Comparison of ENCODE assay signal across 15 cellular contexts in the genomic region with DNA sequence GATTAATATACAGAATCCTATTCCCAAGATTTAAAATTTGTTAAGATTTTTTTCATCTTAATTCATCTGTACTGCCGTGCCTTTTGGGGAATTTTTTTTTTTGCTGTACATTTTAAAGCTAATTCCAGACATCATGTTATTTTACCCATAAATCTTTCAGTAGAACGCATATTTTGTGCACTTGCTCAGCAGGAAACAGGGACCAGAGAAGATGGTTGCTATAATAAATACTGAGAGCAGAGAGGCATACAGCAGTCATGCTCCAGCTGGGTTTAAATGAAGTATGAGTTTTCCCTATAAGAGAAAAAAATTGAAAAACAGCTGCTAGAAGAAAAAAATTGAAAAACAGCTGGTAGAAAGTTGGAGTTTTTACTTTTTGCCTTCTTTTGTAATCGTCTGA.
A peak's percentile ranks its signal among the peaks of the same experiment; 100 is the strongest.
DNase-seq lines count a peak whose midpoint lies in the region; TF ChIP-seq lines count a peak whose summit lies in the region.
"Had no signal": no experiment of that assay in that cellular context is flagged by ENCODE, and none has a peak within 500 bp of the region (broad histone marks: within the 10 kb centered on the region; RNA-seq: fewer than 3 reads in every experiment).

No MANE protein-coding gene starts in this region.

- TF ChIP-seq CTCF in AG10803 (conservative IDR thresholded peaks at IDR 0.05; ENCODE audit: low read length) (no peak), fibroblast of villous mesenchyme (IDR thresholded peaks at IDR 0.05; ENCODE audit: insufficient read depth, low read depth, low read length) (no peak), Caco-2 (IDR thresholded peaks at IDR 0.05; ENCODE audit: insufficient read depth in 1 of 2, low read depth in 1 of 2, low read length in 1 of 2, severe bottlenecking in 1 of 2, unreplicated experiment in 1 of 2) (no peak)

- no peaks in the 10 kb centered on the region for H3K9me3 Mint-ChIP-seq in activated naive CD4-positive, alpha-beta T cell treated with anti-CD3 and anti-CD28 coated beads, Interleukin-2, amount 10 ng/mL, durations not matched to agents 7 days and 5 days
- H3K9me3 Mint-ChIP-seq in Caco-2 (ENCODE audit: unreplicated experiment), result no peaks in the 10 kb centered on the region
- H3K9me3 Mint-ChIP-seq: CD4-positive, alpha-beta T cell had no signal

- peaks cover 2% of the 10 kb centered on the region for H3K4me1 Mint-ChIP-seq in activated naive CD4-positive, alpha-beta T cell treated with anti-CD3 and anti-CD28 coated beads, Interleukin-2, amount 10 ng/mL, durations not matched to agents 7 days and 5 days
- H3K4me1 Mint-ChIP-seq in Caco-2 (ENCODE audit: low read depth, unreplicated experiment), result no peaks in the 10 kb centered on the region
- H3K4me1 Mint-ChIP-seq: IgD-negative memory B cell had no signal

- peaks cover 3% of the 10 kb centered on the region for H3K27me3 Mint-ChIP-seq in activated naive CD4-positive, alpha-beta T cell treated with anti-CD3 and anti-CD28 coated beads, Interleukin-2, amount 10 ng/mL, durations not matched to agents 7 days and 5 days
- H3K27me3 Mint-ChIP-seq in Caco-2 (ENCODE audit: insufficient read depth, unreplicated experiment), result peaks cover 3% of the 10 kb centered on the region
- H3K27me3 Mint-ChIP-seq: CD4-positive, alpha-beta T cell; IgD-negative memory B cell had no signal

- intact Hi-C loops in Caco-2 (cut with micrococcal nuclease; ENCODE audit: unreplicated experiment), result no loop called here

- H3K4me3 Mint-ChIP-seq in activated naive CD4-positive, alpha-beta T cell treated with anti-CD3 and anti-CD28 coated beads, Interleukin-2, amount 10 ng/mL, durations not matched to agents 7 days and 5 days, result no peak overlapping the region
- no peak overlapping the region for H3K4me3 Mint-ChIP-seq in Caco-2 (ENCODE audit: unreplicated experiment)
- H3K4me3 Mint-ChIP-seq: CD4-positive, alpha-beta T cell; IgD-negative memory B cell had no signal

- DNase-seq in AG10803 (ENCODE audit: low read depth) (peak; percentile 21), HCEC 1CT (peak; percentile 53), fibroblast of villous mesenchyme (ENCODE audit: low read depth) (peak; percentile 2), NCI-H2081 (lab: John Stamatoyannopoulos, UW) (no peak), Caco-2 (no peak), HuH-7 (ENCODE audit: low spot score) (no peak)
- no peak for DNase-seq in activated naive CD4-positive, alpha-beta T cell treated with anti-CD3 and anti-CD28 coated beads, Interleukin-2, amount 10 ng/mL, durations not matched to agents 7 days and 5 days
- DNase-seq: C1 segment of cervical spinal cord; CD4-positive, alpha-beta T cell; DMS153; DND-41; KG1 had no signal

- no peak overlapping the region for H3K4me3 ChIP-seq in AG10803 (ENCODE audit: low read length)
- H3K4me3 ChIP-seq in fibroblast of villous mesenchyme (ENCODE audit: low read depth, low read length), result no peak overlapping the region
- no peak overlapping the region for H3K4me3 ChIP-seq in Caco-2 (ENCODE audit: low read depth, low read length)
- H3K4me3 ChIP-seq: A549, GM12878 had no signal

- no peaks in the 10 kb centered on the region for H3K36me3 Mint-ChIP-seq in activated naive CD4-positive, alpha-beta T cell treated with anti-CD3 and anti-CD28 coated beads, Interleukin-2, amount 10 ng/mL, durations not matched to agents 7 days and 5 days
- H3K36me3 Mint-ChIP-seq in Caco-2 (ENCODE audit: insufficient read depth, unreplicated experiment), result no peaks in the 10 kb centered on the region
- H3K36me3 Mint-ChIP-seq: IgD-negative memory B cell had no signal

- no TSS peak for BruUV-seq in Caco-2 (replicated peaks; lab: Mats Ljungman, UMichigan)

- no peaks in the 10 kb centered on the region for H3K36me3 ChIP-seq in Caco-2 (ENCODE audit: control insufficient read depth, insufficient read depth, low read length)

- POLR2A ChIA-PET in Caco-2 (lab: Charles Lee), result interaction anchor here (0.6 kb wide), 1 partner anchor 73 kb away, joined by 4 read pairs; no protein-coding TSS in a partner anchor

- H3K27ac Mint-ChIP-seq in activated naive CD4-positive, alpha-beta T cell treated with anti-CD3 and anti-CD28 coated beads, Interleukin-2, amount 10 ng/mL, durations not matched to agents 7 days and 5 days, result no peak overlapping the region
- H3K27ac Mint-ChIP-seq in Caco-2 (ENCODE audit: unreplicated experiment), result no peak overlapping the region
- H3K27ac Mint-ChIP-seq: CD4-positive, alpha-beta T cell; IgD-negative memory B cell had no signal

- H3K4me1 ChIP-seq in Caco-2, result no peaks in the 10 kb centered on the region

- no peaks in the 10 kb centered on the region for H3K27me3 ChIP-seq in Caco-2 (replicated peaks; ENCODE audit: control insufficient read depth, insufficient read depth, low read length)

- no peaks in the 10 kb centered on the region for H3K9me3 ChIP-seq in Caco-2
- H3K9me3 ChIP-seq: A549 had no signal

- CTCF ChIA-PET in activated naive CD4-positive, alpha-beta T cell treated with anti-CD3 and anti-CD28 coated beads, Interleukin-2, amount 10 ng/mL, durations not matched to agents 7 days and 5 days (lab: Charles Lee), result no interaction called here
- CTCF ChIA-PET in Caco-2 (lab: Charles Lee), result no interaction called here

Comparison
In these comparisons a context has a peak if more than half of its experiments do, and no peak if none do; other contexts are left out.
1. DNase-seq: peak in AG10803 (single experiment), HCEC 1CT (single experiment) and fibroblast of villous mesenchyme (single experiment); none in NCI-H2081 (0 of 2), activated naive CD4-positive, alpha-beta T cell treated with anti-CD3 and anti-CD28 coated beads, Interleukin-2, amount 10 ng/mL, durations not matched to agents 7 days and 5 days (single experiment), Caco-2 (0 of 2) and HuH-7 (single experiment).